ENCODE assay signal across 8 cellular contexts in genomic region chr19:13847900-13848677, GRCh38. TPM values are rescaled to one million over a fixed set of nuclear protein-coding genes. Genes with fewer than 3 reads are reported as not detected.
DNase-seq lines count a peak whose midpoint lies in the region; ATAC-seq and TF ChIP-seq lines count a peak whose summit lies in the region.

No MANE protein-coding gene starts in this region.

- TF ChIP-seq EP300 in sigmoid colon (IDR thresholded peaks at IDR 0.05), result no peak

- H3K27me3 Mint-ChIP-seq in T-helper 17 cell, result no peaks in the 10 kb centered on the region

- peaks cover 0 to 81% (median 68%) of the 10 kb centered on the region in 4 donors for H3K4me1 ChIP-seq in sigmoid colon

- H3K4me3 ChIP-seq in GM12875 (ENCODE audit: low read depth, low read length) (peak overlapping the region; percentile 47), fibroblast of the aortic adventitia (ENCODE audit: low read depth, low read length) (peak overlapping the region; percentile 48), sigmoid colon (peak overlapping the region in 3 of 4 donors; percentile 47 to 60 (median 60))

- peaks cover 31% of the 10 kb centered on the region for H3K4me1 Mint-ChIP-seq in T-helper 17 cell

- DNase-seq in T-helper 17 cell (no peak), fibroblast of the aortic adventitia (ENCODE audit: low read depth) (no peak), sigmoid colon (no peak), posterior vena cava (ENCODE audit: low spot score) (no peak), GOT3 (lab: John Stamatoyannopoulos, UW) (no peak)

- H3K4me3 Mint-ChIP-seq in T-helper 17 cell, result peak overlapping the region; percentile 91

- H3K36me3 ChIP-seq in sigmoid colon, result no peaks in the 10 kb centered on the region

- H3K9me3 ChIP-seq in T-helper 17 cell (ENCODE audit: control insufficient read depth, low read length, poor library complexity, severe bottlenecking) (no peaks in the 10 kb centered on the region), sigmoid colon (no peaks in the 10 kb centered on the region)

- H3K27ac ChIP-seq in sigmoid colon, result peak overlapping the region; percentile 96 to 100 (median 99)

- TF ChIP-seq POLR2A in sigmoid colon (IDR thresholded peaks at IDR 0.05), result no peak
- TF ChIP-seq POLR2A in GM18505 (IDR thresholded peaks at IDR 0.05; ENCODE audit: borderline replicate concordance, extremely low read depth, insufficient read depth, insufficient read length), result no peak

- no peaks in the 10 kb centered on the region for H3K27me3 ChIP-seq in sigmoid colon

- WGBS in sigmoid colon, 2 donors, result 23 to 29% methylated on average over 15 of the region's 15 CpGs

- TF ChIP-seq CTCF in GM12875 (IDR thresholded peaks at IDR 0.05; ENCODE audit: borderline replicate concordance, insufficient read depth, low read depth, low read length) (no peak), fibroblast of the aortic adventitia (IDR thresholded peaks at IDR 0.05; ENCODE audit: insufficient read depth, low read length) (no peak), sigmoid colon (IDR thresholded peaks at IDR 0.05) (no peak)

- intact Hi-C loops in sigmoid colon (cut with DNase I) (loop anchor here (5.0 to 10.0 kb wide), 3 partner anchors 686 to 1056 kb away; partner anchors contain the start of gene JUNB), posterior vena cava (cut with DNase I) (loop anchor here in 1 of 2 donors (10.0 kb wide), 1 partner anchor 693 kb away; the partner anchor contains the start of genes IER2 and STX10)

- H3K27ac Mint-ChIP-seq in T-helper 17 cell, result peak overlapping the region; percentile 100

- ATAC-seq in T-helper 17 cell (no peak), HG02885 (IDR thresholded peaks at IDR 0.05; ENCODE audit: poor library complexity, unreplicated experiment) (no peak), GM18505 (IDR thresholded peaks at IDR 0.05; ENCODE audit: unreplicated experiment) (no peak)

- peaks cover 2% of the 10 kb centered on the region for H3K36me3 Mint-ChIP-seq in T-helper 17 cell (ENCODE audit: low read depth)

RNA-seq across cellular contexts. Expression of gene NANOS3, which starts 28.8 kb away (rescaled TPM):
- total RNA-seq in T-helper 17 cell (1 to 10 TPM in 1 of 2 donors, under 1 TPM in 1; 0.60 to 2.6 TPM), fibroblast of the aortic adventitia (ENCODE audit: low replicate concordance) (0.27 TPM in 1 of 2 replicates, not detected in the other), sigmoid colon (not detected), posterior vena cava (under 1 TPM in 1 of 2 donors, not detected in 1; 1.00 TPM)
- under 1 TPM in 1 of 3 donors, not detected in 2; 0.16 TPM for polyA plus RNA-seq in sigmoid colon

RNA-seq across cellular contexts. Expression of gene ZSWIM4, which starts 52.8 kb away (rescaled TPM):
- 1 to 10 TPM; 4.2 to 5.3 TPM for total RNA-seq in T-helper 17 cell
- 0.57 and 6.7 TPM in 2 replicates for total RNA-seq in fibroblast of the aortic adventitia (ENCODE audit: low replicate concordance)
- 1 to 10 TPM; 2.3 to 4.4 (median 3.3) TPM for total RNA-seq in sigmoid colon
- polyA plus RNA-seq in sigmoid colon, result 1 to 10 TPM in 2 of 3 donors, under 1 TPM in 1; 0.60 to 3.3 (median 1.4) TPM
- 1 to 10 TPM; 2.5 to 7.8 TPM for total RNA-seq in posterior vena cava

RNA-seq across cellular contexts. Expression of gene BRME1, which starts 57.8 kb away (rescaled TPM):
- total RNA-seq in T-helper 17 cell, result 1 to 10 TPM in 1 of 2 donors, under 1 TPM in 1; 0.82 to 1.7 TPM
- total RNA-seq in fibroblast of the aortic adventitia (ENCODE audit: low replicate concordance), result 1.5 and 1.8 TPM in 2 replicates
- total RNA-seq in sigmoid colon, result 1 to 10 TPM in 3 of 4 donors, under 1 TPM in 1; 0.99 to 3.6 (median 1.3) TPM
- 1 to 10 TPM; 1.8 to 9.0 (median 3.2) TPM for polyA plus RNA-seq in sigmoid colon
- total RNA-seq in posterior vena cava, result 1 to 10 TPM; 1.2 to 2.0 TPM

RNA-seq across cellular contexts. Expression of gene CC2D1A, which starts 57.9 kb away (rescaled TPM):
- total RNA-seq in T-helper 17 cell (10 to 100 TPM; 22.5 to 24.4 TPM), fibroblast of the aortic adventitia (ENCODE audit: low replicate concordance) (12.5 and 16.6 TPM in 2 replicates), sigmoid colon (10 to 100 TPM; 15.0 to 33.5 (median 21.4) TPM), posterior vena cava (10 to 100 TPM; 16.8 to 22.6 TPM)
- polyA plus RNA-seq in sigmoid colon, result 10 to 100 TPM; 38.4 to 88.2 (median 65.7) TPM
